In genomic region chr14:53537421-53538315, GRCh38 we compare ENCODE assay signal across 1 cellular context.
TF ChIP-seq lines count a peak whose summit lies in the region.

No MANE protein-coding gene starts in this region.

TF ChIP-seq in SK-N-SH treated with all-trans-retinoic acid at 6 μM for 48 hours, 23 proteins besides CTCF, POLR2A, EP300 and RAD21 (continued from another document):
- TF ChIP-seq TCF4 (CRISPR knock-in tag; IDR thresholded peaks at IDR 0.05; ENCODE audit: borderline replicate concordance) (no peak), ARNTL (CRISPR knock-in tag; IDR thresholded peaks at IDR 0.05; ENCODE audit: borderline replicate concordance, low read depth) (no peak), GLIS3 (CRISPR knock-in tag; IDR thresholded peaks at IDR 0.05) (no peak), ZNF8 (CRISPR knock-in tag; IDR thresholded peaks at IDR 0.05) (no peak), OSR1 (CRISPR knock-in tag; IDR thresholded peaks at IDR 0.05) (no peak), ZFP30 (CRISPR knock-in tag; IDR thresholded peaks at IDR 0.05) (no peak)
- TF ChIP-seq, protein P1, sequence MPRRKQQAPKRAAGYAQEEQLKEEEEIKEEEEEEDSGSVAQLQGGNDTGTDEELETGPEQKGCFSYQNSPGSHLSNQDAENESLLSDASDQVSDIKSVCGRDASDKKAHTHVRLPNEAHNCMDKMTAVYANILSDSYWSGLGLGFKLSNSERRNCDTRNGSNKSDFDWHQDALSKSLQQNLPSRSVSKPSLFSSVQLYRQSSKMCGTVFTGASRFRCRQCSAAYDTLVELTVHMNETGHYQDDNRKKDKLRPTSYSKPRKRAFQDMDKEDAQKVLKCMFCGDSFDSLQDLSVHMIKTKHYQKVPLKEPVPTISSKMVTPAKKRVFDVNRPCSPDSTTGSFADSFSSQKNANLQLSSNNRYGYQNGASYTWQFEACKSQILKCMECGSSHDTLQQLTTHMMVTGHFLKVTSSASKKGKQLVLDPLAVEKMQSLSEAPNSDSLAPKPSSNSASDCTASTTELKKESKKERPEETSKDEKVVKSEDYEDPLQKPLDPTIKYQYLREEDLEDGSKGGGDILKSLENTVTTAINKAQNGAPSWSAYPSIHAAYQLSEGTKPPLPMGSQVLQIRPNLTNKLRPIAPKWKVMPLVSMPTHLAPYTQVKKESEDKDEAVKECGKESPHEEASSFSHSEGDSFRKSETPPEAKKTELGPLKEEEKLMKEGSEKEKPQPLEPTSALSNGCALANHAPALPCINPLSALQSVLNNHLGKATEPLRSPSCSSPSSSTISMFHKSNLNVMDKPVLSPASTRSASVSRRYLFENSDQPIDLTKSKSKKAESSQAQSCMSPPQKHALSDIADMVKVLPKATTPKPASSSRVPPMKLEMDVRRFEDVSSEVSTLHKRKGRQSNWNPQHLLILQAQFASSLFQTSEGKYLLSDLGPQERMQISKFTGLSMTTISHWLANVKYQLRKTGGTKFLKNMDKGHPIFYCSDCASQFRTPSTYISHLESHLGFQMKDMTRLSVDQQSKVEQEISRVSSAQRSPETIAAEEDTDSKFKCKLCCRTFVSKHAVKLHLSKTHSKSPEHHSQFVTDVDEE (CRISPR knock-in tag; IDR thresholded peaks at IDR 0.05) = no peak
